Comparison of ENCODE assay signal across 10 cellular contexts in the genomic region with DNA sequence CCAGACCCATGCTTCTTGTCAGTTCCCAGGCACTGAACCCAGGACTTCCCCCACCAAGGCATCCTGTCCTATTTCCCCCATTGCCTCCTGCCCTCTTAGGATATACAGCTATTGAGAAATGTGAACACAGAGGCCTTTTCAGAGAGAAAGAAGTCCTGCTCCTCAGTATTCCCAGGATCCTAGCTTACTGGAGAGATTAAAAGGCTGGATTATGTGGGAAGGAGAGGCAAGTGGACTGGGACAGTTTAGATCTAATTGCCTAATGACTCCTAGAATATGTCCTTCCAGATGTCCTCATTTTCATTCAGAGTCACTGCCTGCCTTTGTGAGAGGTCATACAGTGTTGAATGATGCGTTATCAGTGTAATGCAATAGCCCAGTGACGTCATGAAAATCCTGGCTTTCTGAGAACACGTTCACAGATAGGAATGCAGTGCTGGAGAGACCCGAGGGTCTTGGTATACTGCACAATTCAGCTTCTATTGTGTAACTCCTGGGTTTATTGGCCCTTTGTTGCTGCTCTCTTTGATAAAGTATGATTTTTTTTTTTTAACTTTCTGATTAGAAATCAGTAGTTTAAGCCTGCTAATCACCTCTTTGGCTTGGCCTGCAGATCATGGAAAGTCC. TPM values are rescaled to one million over a fixed set of nuclear protein-coding genes. Genes with fewer than 3 reads are reported as not detected.
DNase-seq lines count a peak whose midpoint lies in the region; ATAC-seq and TF ChIP-seq lines count a peak whose summit lies in the region.
"Had no signal": no experiment of that assay in that cellular context is flagged by ENCODE, and none has a peak within 500 bp of the region (broad histone marks: within the 10 kb centered on the region; RNA-seq: fewer than 3 reads in every experiment).

No MANE protein-coding gene starts in this region.

- H3K9me3 Mint-ChIP-seq in activated T-helper 2 cell treated with anti-CD3 and anti-CD28 coated beads, Interferon-gamma antibody, Interleukin-2, Interleukin-4, amounts not matched to agents 10 μg/mL and 5 μg/mL and 100 μg/mL, durations not matched to agents 14 hours and 24 hours and 36 hours = no peaks in the 10 kb centered on the region
- H3K9me3 Mint-ChIP-seq: CD8-positive, alpha-beta T cell; natural killer cell had no signal

- peaks cover 33% of the 10 kb centered on the region for H3K4me1 ChIP-seq in skeletal muscle satellite cell (ENCODE audit: control insufficient read depth, insufficient read depth, low read length)

- no peak overlapping the region for H3K27ac Mint-ChIP-seq in activated T-helper 2 cell treated with anti-CD3 and anti-CD28 coated beads, Interferon-gamma antibody, Interleukin-2, Interleukin-4, amounts not matched to agents 10 μg/mL and 5 μg/mL and 100 μg/mL, durations not matched to agents 14 hours and 24 hours and 36 hours
- H3K27ac Mint-ChIP-seq: CD8-positive, alpha-beta T cell; natural killer cell had no signal

- no peak for ATAC-seq in HG03442 (IDR thresholded peaks at IDR 0.05; ENCODE audit: unreplicated experiment)
- ATAC-seq: CD8-positive, alpha-beta T cell had no signal

- H3K4me3 Mint-ChIP-seq in activated T-helper 2 cell treated with anti-CD3 and anti-CD28 coated beads, Interferon-gamma antibody, Interleukin-2, Interleukin-4, amounts not matched to agents 10 μg/mL and 5 μg/mL and 100 μg/mL, durations not matched to agents 14 hours and 24 hours and 36 hours (ENCODE audit: low read depth) = no peak overlapping the region
- H3K4me3 Mint-ChIP-seq: CD8-positive, alpha-beta T cell; natural killer cell had no signal

- no peak overlapping the region for H3K4me2 ChIP-seq in skeletal muscle satellite cell (ENCODE audit: low read length)

- peak; percentile 23 for DNase-seq in NCI-H345 (lab: John Stamatoyannopoulos, UW)
- no peak for DNase-seq in NCI-H345 treated with DMSO at 0.1 percent for 48 hours (lab: John Stamatoyannopoulos, UW; ENCODE audit: unreplicated experiment)
- peak; percentile 82 for DNase-seq in RPMI7951 (ENCODE audit: low read depth)
- DNase-seq in fibroblast of villous mesenchyme (ENCODE audit: low read depth) = peak; percentile 97
- no peak for DNase-seq in activated T-helper 2 cell treated with anti-CD3 and anti-CD28 coated beads, Interferon-gamma antibody, Interleukin-2, Interleukin-4, amounts not matched to agents 10 μg/mL and 5 μg/mL and 100 μg/mL, durations not matched to agents 14 hours and 24 hours and 36 hours (ENCODE audit: low spot score)
- DNase-seq in stimulated activated CD8-positive, alpha-beta memory T cell treated with anti-CD3 and anti-CD28 coated beads, Interleukin-4, amount 100 ng/mL, for 48 hours = no peak
- DNase-seq: CD8-positive, alpha-beta T cell; natural killer cell had no signal

- peak overlapping the region; percentile 11 for H3K9ac ChIP-seq in skeletal muscle satellite cell (ENCODE audit: low read depth, low read length)

- H3K9me3 ChIP-seq in skeletal muscle satellite cell (replicated peaks; ENCODE audit: low read length) = no peaks in the 10 kb centered on the region

- no peak overlapping the region for H3K4me3 ChIP-seq in fibroblast of villous mesenchyme (ENCODE audit: low read depth, low read length)
- no peak overlapping the region for H3K4me3 ChIP-seq in skeletal muscle satellite cell (ENCODE audit: low read length)

- no peaks in the 10 kb centered on the region for H3K27me3 Mint-ChIP-seq in activated T-helper 2 cell treated with anti-CD3 and anti-CD28 coated beads, Interferon-gamma antibody, Interleukin-2, Interleukin-4, amounts not matched to agents 10 μg/mL and 5 μg/mL and 100 μg/mL, durations not matched to agents 14 hours and 24 hours and 36 hours (ENCODE audit: low read depth)

- H3K36me3 ChIP-seq in skeletal muscle satellite cell (ENCODE audit: insufficient read depth, low read length) = no peaks in the 10 kb centered on the region

- H3K4me1 Mint-ChIP-seq in activated T-helper 2 cell treated with anti-CD3 and anti-CD28 coated beads, Interferon-gamma antibody, Interleukin-2, Interleukin-4, amounts not matched to agents 10 μg/mL and 5 μg/mL and 100 μg/mL, durations not matched to agents 14 hours and 24 hours and 36 hours (ENCODE audit: low read depth) = no peaks in the 10 kb centered on the region
- H3K4me1 Mint-ChIP-seq: natural killer cell had no signal

- TF ChIP-seq CTCF in fibroblast of villous mesenchyme (IDR thresholded peaks at IDR 0.05; ENCODE audit: insufficient read depth, low read depth, low read length) = no peak

- H3K27me3 ChIP-seq in skeletal muscle satellite cell (ENCODE audit: control insufficient read depth, insufficient read depth, low read length) = no peaks in the 10 kb centered on the region

- no peaks in the 10 kb centered on the region for H3K36me3 Mint-ChIP-seq in activated T-helper 2 cell treated with anti-CD3 and anti-CD28 coated beads, Interferon-gamma antibody, Interleukin-2, Interleukin-4, amounts not matched to agents 10 μg/mL and 5 μg/mL and 100 μg/mL, durations not matched to agents 14 hours and 24 hours and 36 hours (ENCODE audit: low read depth)
- H3K36me3 Mint-ChIP-seq: CD8-positive, alpha-beta T cell; natural killer cell had no signal

- intact Hi-C loops in activated T-helper 2 cell treated with anti-CD3 and anti-CD28 coated beads, Interferon-gamma antibody, Interleukin-2, Interleukin-4, amounts not matched to agents 10 μg/mL and 5 μg/mL and 100 μg/mL, durations not matched to agents 14 hours and 24 hours and 36 hours (cut with micrococcal nuclease) = no loop called here

RNA-seq across cellular contexts. Expression of a gene that starts 26.2 kb away (rescaled TPM):
- total RNA-seq in RPMI7951 (2014; rRNA removed; shearing (Covaris generic)) = 0.10 and 0.24 TPM in 2 replicates
- 0.32 and 2.2 TPM in 2 replicates for total RNA-seq in fibroblast of villous mesenchyme
- 3.5 and 5.1 TPM in 2 replicates for total RNA-seq in skeletal muscle satellite cell (2012; rRNA removed)
- total RNA-seq in activated T-helper 2 cell treated with anti-CD3 and anti-CD28 coated beads, Interferon-gamma antibody, Interleukin-2, Interleukin-4, amounts not matched to agents 10 μg/mL and 5 μg/mL and 100 μg/mL, durations not matched to agents 14 hours and 24 hours and 36 hours = 0.09 and 0.59 TPM in 2 replicates
- total RNA-seq: CD8-positive, alpha-beta T cell had no signal

Comparison
In these comparisons a context has a peak if more than half of its experiments do, and no peak if none do; other contexts are left out.
1. DNase-seq: peak in NCI-H345 (single experiment), RPMI7951 (single experiment) and fibroblast of villous mesenchyme (single experiment); none in NCI-H345 treated with DMSO at 0.1 percent for 48 hours (single experiment), activated T-helper 2 cell treated with anti-CD3 and anti-CD28 coated beads, Interferon-gamma antibody, Interleukin-2, Interleukin-4, amounts not matched to agents 10 μg/mL and 5 μg/mL and 100 μg/mL, durations not matched to agents 14 hours and 24 hours and 36 hours (single experiment) and stimulated activated CD8-positive, alpha-beta memory T cell treated with anti-CD3 and anti-CD28 coated beads, Interleukin-4, amount 100 ng/mL, for 48 hours (single experiment).